1 cellular context compared by ENCODE assay signal in genomic region chr2:109117181-109117580, GRCh38. TPM values are rescaled to one million over a fixed set of nuclear protein-coding genes. Genes with fewer than 3 reads are reported as not detected.
"Had no signal": no experiment of that assay in that cellular context is flagged by ENCODE, and none has a peak within 500 bp of the region (broad histone marks: within the 10 kb centered on the region; RNA-seq: fewer than 3 reads in every experiment).

No MANE protein-coding gene starts in this region.

RNA-seq across cellular contexts. Expression of gene SH3RF3, which starts 11.8 kb away (rescaled TPM):
- total RNA-seq: OCI-LY7 had no signal
